Comparison of ENCODE assay signal across 8 cellular contexts in the genomic region with DNA sequence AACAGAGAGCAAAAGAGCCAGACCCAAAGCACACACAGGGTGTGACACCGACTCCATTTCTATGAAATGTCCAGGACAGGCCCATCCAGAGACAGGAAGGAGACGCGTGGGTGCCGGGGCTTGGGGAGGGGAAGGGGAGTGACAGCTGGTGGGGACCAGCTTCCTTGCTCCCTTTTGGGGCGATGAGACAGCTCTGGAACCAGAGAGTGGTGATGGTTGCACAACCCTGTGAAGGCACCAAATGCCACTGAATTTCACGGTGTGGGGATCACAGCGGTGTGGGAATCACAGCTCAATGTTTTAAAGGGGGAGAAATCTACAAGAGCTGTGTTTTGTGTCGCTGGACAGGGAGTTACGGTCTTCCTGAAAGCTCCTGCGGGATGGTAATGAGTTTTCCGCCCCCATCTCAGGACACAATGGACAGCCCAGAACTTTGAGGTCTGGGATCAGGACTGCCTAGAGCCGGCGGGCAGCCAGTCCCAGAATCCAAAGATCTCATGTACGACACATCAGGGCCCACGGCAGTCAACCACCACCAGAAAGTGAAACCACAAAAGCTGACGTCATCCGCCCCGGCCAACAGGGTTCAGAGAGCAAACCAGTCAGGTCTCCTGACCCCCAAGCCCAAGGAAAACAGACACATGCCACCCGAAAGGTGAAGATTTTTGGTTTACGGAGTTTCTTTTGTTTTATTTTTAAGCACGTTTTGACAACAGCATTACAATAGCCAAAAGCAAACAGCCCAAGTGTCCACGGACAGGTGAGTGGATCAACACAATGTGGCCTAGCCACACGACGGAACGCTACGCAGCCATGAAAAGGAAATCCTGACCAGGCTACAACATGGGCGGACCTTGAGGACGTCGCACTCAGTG. TPM values are rescaled to one million over a fixed set of nuclear protein-coding genes. Genes with fewer than 3 reads are reported as not detected.
DNase-seq lines count a peak whose midpoint lies in the region; ATAC-seq lines count a peak whose summit lies in the region.

No MANE protein-coding gene starts in this region.

- no peaks in the 10 kb centered on the region for H3K27me3 Mint-ChIP-seq in naive thymus-derived CD8-positive, alpha-beta T cell
- no peaks in the 10 kb centered on the region for H3K27me3 Mint-ChIP-seq in stimulated activated naive CD8-positive, alpha-beta T cell treated with anti-CD3 and anti-CD28 coated beads, Interleukin-15, Interleukin-2, amounts not matched to agents 100 ng/mL and 50 ng/mL, for 24 hours

- DNase-seq in GM19238 (ENCODE audit: insufficient read length, low spot score): peak; percentile 74
- peak; percentile 76 to 85 for DNase-seq in activated CD4-positive, alpha-beta T cell treated with anti-CD3 and anti-CD28 coated beads, Interleukin-2, amount 50 U/mL, for 48 hours
- peak; percentile 83 for DNase-seq in dermis blood vessel endothelial cell
- peak; percentile 22 to 77 (median 62) for DNase-seq in naive thymus-derived CD8-positive, alpha-beta T cell
- DNase-seq in SW480 (ENCODE audit: low spot score): no peak
- no peak for DNase-seq in inferior parietal cortex (ENCODE audit: extremely low spot score)

- H3K4me3 Mint-ChIP-seq in naive thymus-derived CD8-positive, alpha-beta T cell: peak overlapping the region; percentile 79 to 90 (median 85)
- peak overlapping the region; percentile 79 for H3K4me3 Mint-ChIP-seq in stimulated activated naive CD8-positive, alpha-beta T cell treated with anti-CD3 and anti-CD28 coated beads, Interleukin-15, Interleukin-2, amounts not matched to agents 100 ng/mL and 50 ng/mL, for 24 hours

- H3K36me3 Mint-ChIP-seq in naive thymus-derived CD8-positive, alpha-beta T cell: peaks cover 0 to 3% (median 3%) of the 10 kb centered on the region in 3 donors
- peaks cover 29% of the 10 kb centered on the region for H3K36me3 Mint-ChIP-seq in stimulated activated naive CD8-positive, alpha-beta T cell treated with anti-CD3 and anti-CD28 coated beads, Interleukin-15, Interleukin-2, amounts not matched to agents 100 ng/mL and 50 ng/mL, for 24 hours (ENCODE audit: low read depth)

- H3K27ac Mint-ChIP-seq in naive thymus-derived CD8-positive, alpha-beta T cell: peak overlapping the region; percentile 93 to 99 (median 97)
- peak overlapping the region; percentile 94 for H3K27ac Mint-ChIP-seq in stimulated activated naive CD8-positive, alpha-beta T cell treated with anti-CD3 and anti-CD28 coated beads, Interleukin-15, Interleukin-2, amounts not matched to agents 100 ng/mL and 50 ng/mL, for 24 hours

- H3K4me1 Mint-ChIP-seq in naive thymus-derived CD8-positive, alpha-beta T cell: peaks cover 29 to 56% (median 45%) of the 10 kb centered on the region in 4 donors
- H3K4me1 Mint-ChIP-seq in stimulated activated naive CD8-positive, alpha-beta T cell treated with anti-CD3 and anti-CD28 coated beads, Interleukin-15, Interleukin-2, amounts not matched to agents 100 ng/mL and 50 ng/mL, for 24 hours (ENCODE audit: low read depth): peaks cover 52% of the 10 kb centered on the region

- ATAC-seq in naive thymus-derived CD8-positive, alpha-beta T cell: peak; percentile 84 to 88
- no peak for ATAC-seq in GM21526 (IDR thresholded peaks at IDR 0.05; ENCODE audit: low FRiP score, unreplicated experiment)

- H3K9me3 Mint-ChIP-seq in naive thymus-derived CD8-positive, alpha-beta T cell: no peaks in the 10 kb centered on the region
- no peaks in the 10 kb centered on the region for H3K9me3 Mint-ChIP-seq in stimulated activated naive CD8-positive, alpha-beta T cell treated with anti-CD3 and anti-CD28 coated beads, Interleukin-15, Interleukin-2, amounts not matched to agents 100 ng/mL and 50 ng/mL, for 24 hours

- POLR2A ChIA-PET in naive thymus-derived CD8-positive, alpha-beta T cell (lab: Charles Lee): interaction anchor here (0.7 kb wide), 1 partner anchor 9 kb away, joined by 3 read pairs; a partner anchor contains a TSS

RNA-seq across cellular contexts. Expression of a gene that starts 7.3 kb away (rescaled TPM):
- 45.4 and 65.4 TPM in 2 replicates for total RNA-seq in dermis blood vessel endothelial cell
- total RNA-seq in naive thymus-derived CD8-positive, alpha-beta T cell: 10 to 100 TPM; 33.8 to 34.3 TPM
- polyA plus RNA-seq in naive thymus-derived CD8-positive, alpha-beta T cell: 10 to 100 TPM; 23.4 to 37.0 (median 28.4) TPM

RNA-seq across cellular contexts. Expression of a gene that starts 9.5 kb away (rescaled TPM):
- 51.7 and 160 TPM in 2 replicates for total RNA-seq in dermis blood vessel endothelial cell
- 10 to 100 TPM; 33.0 to 40.6 TPM for total RNA-seq in naive thymus-derived CD8-positive, alpha-beta T cell
- polyA plus RNA-seq in naive thymus-derived CD8-positive, alpha-beta T cell: 10 to 100 TPM; 28.8 to 38.6 (median 37.8) TPM

RNA-seq across cellular contexts. Expression of a gene that starts 36.0 kb away (rescaled TPM):
- total RNA-seq in dermis blood vessel endothelial cell: 24.5 and 26.6 TPM in 2 replicates
- 10 to 100 TPM; 23.2 to 23.4 TPM for total RNA-seq in naive thymus-derived CD8-positive, alpha-beta T cell
- 10 to 100 TPM; 41.1 to 43.8 (median 41.6) TPM for polyA plus RNA-seq in naive thymus-derived CD8-positive, alpha-beta T cell

RNA-seq across cellular contexts. Expression of a gene that starts 43.9 kb away (rescaled TPM):
- 3.1 and 4.9 TPM in 2 replicates for total RNA-seq in dermis blood vessel endothelial cell
- 1 to 10 TPM; 7.6 to 7.8 TPM for total RNA-seq in naive thymus-derived CD8-positive, alpha-beta T cell
- polyA plus RNA-seq in naive thymus-derived CD8-positive, alpha-beta T cell: 1 to 10 TPM; 3.6 to 8.3 (median 4.5) TPM

RNA-seq across cellular contexts. Expression of a gene that starts 54.6 kb away (rescaled TPM):
- 0.23 and 0.51 TPM in 2 replicates for total RNA-seq in dermis blood vessel endothelial cell
- total RNA-seq in naive thymus-derived CD8-positive, alpha-beta T cell: under 1 TPM; 0.75 to 0.77 TPM
- polyA plus RNA-seq in naive thymus-derived CD8-positive, alpha-beta T cell: not detected

Comparison
In these comparisons a context has a peak if more than half of its experiments do, and no peak if none do; other contexts are left out.
1. DNase-seq: peak in GM19238 (single experiment), activated CD4-positive, alpha-beta T cell treated with anti-CD3 and anti-CD28 coated beads, Interleukin-2, amount 50 U/mL, for 48 hours (2 of 2), dermis blood vessel endothelial cell (single experiment) and naive thymus-derived CD8-positive, alpha-beta T cell (10 of 10); none in SW480 (single experiment) and inferior parietal cortex (single experiment).